Comparison of ENCODE assay signal across 21 cellular contexts in genomic region chr7:81138850-81139249, GRCh38.
"Had no signal": no experiment of that assay in that cellular context is flagged by ENCODE, and none has a peak within 500 bp of the region (broad histone marks: within the 10 kb centered on the region; RNA-seq: fewer than 3 reads in every experiment).

No MANE protein-coding gene starts in this region.

- DNase-seq: activated CD8-positive, alpha-beta memory T cell treated with anti-CD3 and anti-CD28 coated beads for 24 hours; activated naive CD8-positive, alpha-beta T cell treated with anti-CD3 and anti-CD28 coated beads for 36 hours; amygdala; body of pancreas; caudate nucleus; colonic mucosa; left lung; mammary epithelial cell; naive B cell; sigmoid colon; stimulated activated CD4-positive, alpha-beta T cell treated with anti-CD3 and anti-CD28 coated beads, Interleukin-12 subunit alpha, Interleukin-12 subunit beta, amount 100 ng/mL, for 4 hours; stimulated activated CD4-positive, alpha-beta T cell treated with anti-CD3 and anti-CD28 coated beads, Interleukin-2, amount 100 ng/mL, for 24 hours; T1000; WERI-Rb-1 had no signal

- FAIRE-seq: endometrium, keratinocyte, urothelium cell line had no signal

- H3K4me3 ChIP-seq: body of pancreas, colonic mucosa, hepatocyte, left lung, sigmoid colon had no signal

- H3K9ac ChIP-seq: parathyroid adenoma had no signal

- H3K4me1 ChIP-seq: body of pancreas, colonic mucosa, left lung, parathyroid adenoma, sigmoid colon had no signal

- H3K36me3 ChIP-seq: colonic mucosa, left lung, sigmoid colon, WERI-Rb-1 had no signal

- ATAC-seq: body of pancreas; esophagus mucosa; left lung; stimulated activated effector memory CD8-positive, alpha-beta T cell treated with anti-CD3 and anti-CD28 coated beads, Interleukin-12 subunit alpha, Interleukin-12 subunit beta, amount 100 ng/mL, for 72 hours had no signal

- H3K27me3 ChIP-seq: body of pancreas, colonic mucosa, hepatocyte, left lung, sigmoid colon had no signal

- H3K27ac ChIP-seq: body of pancreas, colonic mucosa, hepatocyte, left lung, parathyroid adenoma, sigmoid colon, WERI-Rb-1 had no signal

- H3K9me3 ChIP-seq: body of pancreas, colonic mucosa, left lung, sigmoid colon had no signal
